ENCODE assay signal across 8 cellular contexts in genomic region chr4:173370477-173371291, GRCh38. TPM values are rescaled to one million over a fixed set of nuclear protein-coding genes. Genes with fewer than 3 reads are reported as not detected.
DNase-seq lines count a peak whose midpoint lies in the region; ATAC-seq, FAIRE-seq and TF ChIP-seq lines count a peak whose summit lies in the region.

Gene SAP30 (plus strand): TSS chr4:173370954. CDS start chr4:173371183, 229 bp downstream.

- CTCF ChIA-PET in AG04449 (lab: Yijun Ruan, JAX): interaction anchor here (1.2 to 2.0 kb wide), 7 partner anchors 10 to 357 kb away, joined by 3 to 14 read pairs (median 5); no protein-coding TSS in a partner anchor

- peak; percentile 91 for DNase-seq in AG04449 (ENCODE audit: low read depth, low spot score)
- peak; percentile 92 for DNase-seq in NCI-H2227 treated with DMSO at 0.1 percent for 48 hours (lab: John Stamatoyannopoulos, UW)
- peak; percentile 88 for DNase-seq in bronchial epithelial cell (ENCODE audit: low read depth)
- DNase-seq in iPS-NIHi11 (ENCODE audit: low spot score): peak; percentile 93
- DNase-seq in small intestine: peak; percentile 98

- TF ChIP-seq CTCF in AG04449 (IDR thresholded peaks at IDR 0.05; ENCODE audit: insufficient read depth, low read length, missing control alignments) (no peak), WI38 (IDR thresholded peaks at IDR 0.05; ENCODE audit: low read depth, low read length) (no peak), bronchial epithelial cell (IDR thresholded peaks at IDR 0.05; ENCODE audit: insufficient read depth, low read length, severe bottlenecking) (no peak)

- H3K4me3 ChIP-seq in AG04449 (ENCODE audit: low read depth, low read length) (peak within 1 kb of the TSS; percentile 89), WI38 (ENCODE audit: low read depth, low read length) (peak within 1 kb of the TSS; percentile 83), bronchial epithelial cell (ENCODE audit: low read depth, low read length) (peak within 1 kb of the TSS; percentile 95), small intestine (ENCODE audit: low read depth in 1 of 2, low read length in 2 of 2) (peak within 1 kb of the TSS; percentile 77 to 97)

- H3K27me3 ChIP-seq in bronchial epithelial cell (ENCODE audit: control insufficient read depth, insufficient read depth, low read length) (no peaks in the 10 kb centered on the region), small intestine (ENCODE audit: control insufficient read depth in 2 of 2, insufficient read depth in 2 of 2, low read length in 2 of 2) (no peaks in the 10 kb centered on the region)

- FAIRE-seq in bronchial epithelial cell (lab: Jason Lieb, UNC) (no peak), small intestine (lab: Jason Lieb, UNC) (no peak)

- H3K36me3 ChIP-seq in bronchial epithelial cell (ENCODE audit: control insufficient read depth, insufficient read depth, low read length) (peaks cover 1% of the 10 kb centered on the region), small intestine (ENCODE audit: control insufficient read depth in 2 of 2, insufficient read depth in 2 of 2, low read length in 2 of 2) (no peaks in the 10 kb centered on the region)

- peak within 1 kb of the TSS; percentile 84 to 98 for H3K27ac ChIP-seq in small intestine (ENCODE audit: low read depth in 1 of 2, low read length in 1 of 2)

- H3K4me1 ChIP-seq in small intestine (ENCODE audit: control insufficient read depth in 2 of 2, insufficient read depth in 1 of 2, low read depth in 1 of 2, low read length in 1 of 2): no peaks in the 10 kb centered on the region

- 0% methylated on average over 72 of the region's 72 CpGs for WGBS in small intestine, 3 donors

- H3K9me3 ChIP-seq in small intestine (ENCODE audit: control insufficient read depth, low read depth): no peaks in the 10 kb centered on the region

- peak; percentile 74 for ATAC-seq in GM18907 (IDR thresholded peaks at IDR 0.05; ENCODE audit: unreplicated experiment)
- ATAC-seq in HG03159 (IDR thresholded peaks at IDR 0.05; ENCODE audit: unreplicated experiment): peak; percentile 70

- POLR2A ChIA-PET in AG04449 (lab: Yijun Ruan, JAX): interaction anchor here (0.6 to 4.0 kb wide), 7 partner anchors 15 to 42 kb away, joined by 3 to 52 read pairs (median 3); partner anchors contain the start of genes HMGB2 and SCRG1

RNA-seq across cellular contexts. Expression of gene SAP30, which starts in this region (rescaled TPM):
- 5.9 and 11.1 TPM in 2 replicates for total RNA-seq in bronchial epithelial cell
- polyA plus RNA-seq in small intestine: 10 to 100 TPM in 1 of 3 donors, 1 to 10 TPM in 2; 5.6 to 16.1 (median 8.6) TPM

Comparison
In these comparisons a context has a peak if more than half of its experiments do, and no peak if none do; other contexts are left out.
1. Peak in every context shown above with its lines: DNase-seq, ATAC-seq, H3K4me3 ChIP-seq and H3K27ac ChIP-seq.